8 cellular contexts compared by ENCODE assay signal in genomic region chr9:114588671-114589526, GRCh38. TPM values are rescaled to one million over a fixed set of nuclear protein-coding genes. Genes with fewer than 3 reads are reported as not detected.
DNase-seq lines count a peak whose midpoint lies in the region; ATAC-seq and TF ChIP-seq lines count a peak whose summit lies in the region.

No MANE protein-coding gene starts in this region.

- TF ChIP-seq CTCF in kidney epithelial cell (IDR thresholded peaks at IDR 0.05; ENCODE audit: insufficient read depth, low read length, poor library complexity, severe bottlenecking), result no peak
- no peak for TF ChIP-seq CTCF in tibial artery (IDR thresholded peaks at IDR 0.05)

- H3K27me3 ChIP-seq in kidney epithelial cell (ENCODE audit: control insufficient read depth, insufficient read depth, low read length) (no peaks in the 10 kb centered on the region), tibial artery (no peaks in the 10 kb centered on the region)

- intact Hi-C loops in tibial artery (cut with DNase I; ENCODE audit: low total_unique reads), result loop anchor here (10.0 kb wide), 1 partner anchor 184 kb away; no protein-coding TSS in a partner anchor

- H3K27ac ChIP-seq in tibial artery, result peak overlapping the region; percentile 90 to 92

- peak overlapping the region; percentile 91 to 98 for H3K4me3 Mint-ChIP-seq in activated T-cell treated with anti-CD3 and anti-CD28 coated beads, Interleukin-2, amount 50 U/mL, for 72 hours
- H3K4me3 Mint-ChIP-seq in activated naive CD8-positive, alpha-beta T cell treated with anti-CD3 and anti-CD28 coated beads for 36 hours, result peak overlapping the region; percentile 89

- DNase-seq in activated T-cell treated with anti-CD3 and anti-CD28 coated beads, Interleukin-2, amount 50 U/mL, for 72 hours, result no peak
- no peak for DNase-seq in activated T-cell treated with anti-CD3 and anti-CD28 coated beads, Interleukin-2, amount 50 U/mL, for 48 hours
- DNase-seq in activated naive CD8-positive, alpha-beta T cell treated with anti-CD3 and anti-CD28 coated beads for 36 hours, result no peak
- DNase-seq in kidney epithelial cell (ENCODE audit: low read depth) (no peak), tibial artery (no peak), NCI-H774 (lab: John Stamatoyannopoulos, UW) (no peak), activated gamma-delta T cell (lab: John Stamatoyannopoulos, UW) (no peak)

- H3K4me3 ChIP-seq in kidney epithelial cell (ENCODE audit: low read depth, low read length) (peak overlapping the region; percentile 86), tibial artery (peak overlapping the region; percentile 88 to 92)

- H3K36me3 ChIP-seq in kidney epithelial cell (ENCODE audit: control insufficient read depth, insufficient read depth, low read length) (no peaks in the 10 kb centered on the region), tibial artery (peaks cover 15 to 16% (median 16%) of the 10 kb centered on the region in 3 donors)

- H3K9me3 Mint-ChIP-seq in activated T-cell treated with anti-CD3 and anti-CD28 coated beads, Interleukin-2, amount 50 U/mL, for 72 hours, result no peaks in the 10 kb centered on the region
- no peaks in the 10 kb centered on the region for H3K9me3 Mint-ChIP-seq in activated naive CD8-positive, alpha-beta T cell treated with anti-CD3 and anti-CD28 coated beads for 36 hours

- no peaks in the 10 kb centered on the region for H3K27me3 Mint-ChIP-seq in activated T-cell treated with anti-CD3 and anti-CD28 coated beads, Interleukin-2, amount 50 U/mL, for 72 hours (ENCODE audit: low read depth)
- H3K27me3 Mint-ChIP-seq in activated naive CD8-positive, alpha-beta T cell treated with anti-CD3 and anti-CD28 coated beads for 36 hours, result no peaks in the 10 kb centered on the region

- H3K9me3 ChIP-seq in tibial artery, result no peaks in the 10 kb centered on the region

- H3K36me3 Mint-ChIP-seq in activated T-cell treated with anti-CD3 and anti-CD28 coated beads, Interleukin-2, amount 50 U/mL, for 72 hours (ENCODE audit: insufficient read depth in 2 of 2), result peaks cover 10 to 14% of the 10 kb centered on the region in 2 donors
- H3K36me3 Mint-ChIP-seq in activated naive CD8-positive, alpha-beta T cell treated with anti-CD3 and anti-CD28 coated beads for 36 hours, result peaks cover 51% of the 10 kb centered on the region

- H3K27ac Mint-ChIP-seq in activated T-cell treated with anti-CD3 and anti-CD28 coated beads, Interleukin-2, amount 50 U/mL, for 72 hours, result peak overlapping the region; percentile 100
- peak overlapping the region; percentile 99 for H3K27ac Mint-ChIP-seq in activated naive CD8-positive, alpha-beta T cell treated with anti-CD3 and anti-CD28 coated beads for 36 hours

- peaks cover 59% of the 10 kb centered on the region for H3K4me1 Mint-ChIP-seq in activated T-cell treated with anti-CD3 and anti-CD28 coated beads, Interleukin-2, amount 50 U/mL, for 72 hours (ENCODE audit: low read depth)
- H3K4me1 Mint-ChIP-seq in activated naive CD8-positive, alpha-beta T cell treated with anti-CD3 and anti-CD28 coated beads for 36 hours, result peaks cover 48% of the 10 kb centered on the region

- no peak for ATAC-seq in activated T-cell treated with anti-CD3 and anti-CD28 coated beads, Interleukin-2, amount 50 U/mL, for 72 hours (replicated peaks in 1 of 2)
- no peak for ATAC-seq in HG03095 (IDR thresholded peaks at IDR 0.05; ENCODE audit: unreplicated experiment)

- H3K4me1 ChIP-seq in tibial artery, result peaks cover 0 to 53% (median 38%) of the 10 kb centered on the region in 4 donors

RNA-seq across cellular contexts. Expression of gene ATP6V1G1, which starts 1.3 kb away (rescaled TPM):
- 10 to 100 TPM; 37.3 to 39.4 TPM for total RNA-seq in activated T-cell treated with anti-CD3 and anti-CD28 coated beads, Interleukin-2, amount 50 U/mL, for 72 hours
- total RNA-seq in activated naive CD8-positive, alpha-beta T cell treated with anti-CD3 and anti-CD28 coated beads for 36 hours, result 10 to 100 TPM; 41.7 to 41.9 TPM
- 338 and 392 TPM in 2 replicates for total RNA-seq in kidney epithelial cell

RNA-seq across cellular contexts. Expression of gene TMEM268, which starts 22.2 kb away (rescaled TPM):
- 10 to 100 TPM; 36.0 to 39.2 TPM for total RNA-seq in activated T-cell treated with anti-CD3 and anti-CD28 coated beads, Interleukin-2, amount 50 U/mL, for 72 hours
- 10 to 100 TPM; 28.8 to 29.8 TPM for total RNA-seq in activated naive CD8-positive, alpha-beta T cell treated with anti-CD3 and anti-CD28 coated beads for 36 hours
- total RNA-seq in kidney epithelial cell, result 17.9 and 19.4 TPM in 2 replicates
